In the genomic region with DNA sequence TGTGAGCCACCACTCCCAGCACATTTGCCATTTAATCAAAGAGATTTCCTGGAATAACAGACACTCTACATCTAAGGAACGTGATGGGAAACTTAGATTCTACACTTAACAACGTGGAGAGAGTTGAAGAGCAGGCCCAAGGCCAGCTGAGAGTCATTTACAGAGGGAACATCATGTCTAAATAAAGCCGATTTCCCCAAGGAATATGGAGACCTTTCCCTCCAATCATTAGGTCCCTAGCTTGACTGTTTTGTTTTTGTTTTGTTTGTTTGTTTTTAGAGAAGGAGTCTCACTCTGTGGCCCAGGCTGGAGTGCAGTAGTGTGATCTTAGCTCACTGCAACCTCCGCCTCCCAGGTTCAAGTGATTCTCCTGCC, we compare ENCODE assay signal across 19 cellular contexts.
"Had no signal": no experiment of that assay in that cellular context is flagged by ENCODE, and none has a peak within 500 bp of the region (broad histone marks: within the 10 kb centered on the region; RNA-seq: fewer than 3 reads in every experiment).

No MANE protein-coding gene starts in this region.

- H3K36me3 ChIP-seq: esophagus muscularis mucosa, gastrocnemius medialis, left lung, pancreas, prostate gland, tibial artery had no signal

- H3K27me3 ChIP-seq: esophagus muscularis mucosa, gastrocnemius medialis, left lung, pancreas, tibial artery had no signal

- H3K4me1 ChIP-seq: esophagus muscularis mucosa, gastrocnemius medialis, left lung, pancreas, prostate gland, tibial artery had no signal

- H3K9me3 ChIP-seq: esophagus muscularis mucosa, gastrocnemius medialis, left lung, pancreas, prostate gland, tibial artery had no signal

- H3K27ac ChIP-seq: epithelial cell of prostate, esophagus muscularis mucosa, left lung, pancreas, prostate gland, tibial artery had no signal

- DNase-seq: cerebellar nuclear complex; effector memory CD8-positive, alpha-beta T cell; gastrocnemius medialis; islet precursor cell; left lung; naive B cell; occipital lobe; pancreas; retina; small intestine; stimulated activated CD4-positive, alpha-beta T cell treated with anti-CD3 and anti-CD28 coated beads, Interleukin-4, amount 100 ng/mL, for 1 hour; stimulated activated CD8-positive, alpha-beta memory T cell treated with anti-CD3 and anti-CD28 coated beads, Interleukin-4, amount 100 ng/mL, for 48 hours; stimulated activated naive CD8-positive, alpha-beta T cell treated with anti-CD3 and anti-CD28 coated beads, Interleukin-15, Interleukin-2, amounts not matched to agents 100 U/mL and 50 U/mL, for 24 hours; tibial artery had no signal

- H3K4me3 ChIP-seq: esophagus muscularis mucosa, gastrocnemius medialis, left lung, lung, pancreas, prostate gland, tibial artery had no signal

- ATAC-seq: effector memory CD8-positive, alpha-beta T cell; gastrocnemius medialis; pancreas; stimulated activated effector memory CD8-positive, alpha-beta T cell treated with anti-CD3 and anti-CD28 coated beads, Interleukin-12 subunit alpha, Interleukin-12 subunit beta, amount 100 ng/mL, for 72 hours; stimulated activated naive CD8-positive, alpha-beta T cell treated with anti-CD3 and anti-CD28 coated beads, Interleukin-15, Interleukin-2, amounts not matched to agents 100 U/mL and 50 U/mL, for 24 hours had no signal
